Comparison of ENCODE assay signal across 16 cellular contexts in the genomic region with DNA sequence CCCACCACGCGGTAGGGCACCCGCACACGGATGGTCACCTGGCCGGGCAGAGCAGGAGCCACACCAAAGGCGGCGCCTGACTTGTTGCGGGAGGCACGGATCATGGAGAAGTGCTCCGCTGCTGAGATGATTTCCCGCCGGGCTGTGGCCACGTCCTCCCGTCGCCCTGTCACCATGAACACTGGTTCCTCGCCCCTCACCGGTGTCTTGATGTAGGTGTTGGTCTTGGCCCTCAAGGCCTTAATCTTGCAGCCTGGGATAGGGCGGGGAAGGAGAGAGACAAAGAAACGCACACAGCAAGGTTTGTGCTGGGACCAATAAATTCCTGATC. TPM values are rescaled to one million over a fixed set of nuclear protein-coding genes. Genes with fewer than 3 reads are reported as not detected.
A peak's percentile ranks its signal among the peaks of the same experiment; 100 is the strongest.
DNase-seq lines count a peak whose midpoint lies in the region; ATAC-seq and TF ChIP-seq lines count a peak whose summit lies in the region.
"Had no signal": no experiment of that assay in that cellular context is flagged by ENCODE, and none has a peak within 500 bp of the region (broad histone marks: within the 10 kb centered on the region; RNA-seq: fewer than 3 reads in every experiment).

No MANE protein-coding gene starts in this region.

- TF ChIP-seq CTCF in AG04450 (IDR thresholded peaks at IDR 0.05; ENCODE audit: low read depth, low read length) (no peak), glutamatergic neuron (IDR thresholded peaks at IDR 0.05; ENCODE audit: partially characterized antibody, unreplicated experiment) (no peak), neural progenitor cell (IDR thresholded peaks at IDR 0.05) (no peak)

- DNase-seq in AG04450 (ENCODE audit: low read depth, low spot score) (no peak), glutamatergic neuron (no peak), neural progenitor cell (ENCODE audit: low spot score) (peak; percentile 29), HUDEP-2 (lab: John Stamatoyannopoulos, UW; ENCODE audit: unreplicated experiment in 76 of 76) (no peak)
- DNase-seq: activated CD4-positive, CD25-positive, alpha-beta regulatory T cell treated with anti-CD3 and anti-CD28 coated beads, Interleukin-2, amount 50 U/mL, for 72 hours; activated naive CD4-positive, alpha-beta T cell treated with anti-CD3 and anti-CD28 coated beads, Interleukin-2, amount 10 ng/mL, durations not matched to agents 7 days and 5 days; effector memory CD8-positive, alpha-beta T cell; NCI-H1092 treated with DMSO at 0.1 percent for 48 hours; stimulated activated CD4-positive, alpha-beta T cell treated with anti-CD3 and anti-CD28 coated beads, Interleukin-15, amount 100 ng/mL, for 24 hours had no signal

- WGBS in HUES64: 72% methylated on average over 19 of the region's 19 CpGs

- H3K9me3 ChIP-seq in AG04450 (ENCODE audit: control insufficient read depth, insufficient read depth, low read length): no peaks in the 10 kb centered on the region; the same call in 1 of the 2 replicates
- H3K9me3 ChIP-seq in HUES64 (ENCODE audit: insufficient read depth, low read depth, low read length): no peaks in the 10 kb centered on the region
- H3K9me3 ChIP-seq in neural progenitor cell (ENCODE audit: low read depth): no peaks in the 10 kb centered on the region
- H3K9me3 ChIP-seq: prostate gland, suprapubic skin had no signal

- H3K36me3 Mint-ChIP-seq in glutamatergic neuron (ENCODE audit: unreplicated experiment) (no peaks in the 10 kb centered on the region), neural progenitor cell (peaks cover 37% of the 10 kb centered on the region)
- H3K36me3 Mint-ChIP-seq: activated naive CD4-positive, alpha-beta T cell treated with anti-CD3 and anti-CD28 coated beads, Interleukin-2, amount 10 ng/mL, durations not matched to agents 7 days and 5 days had no signal

- H3K9ac ChIP-seq in HUES64 (ENCODE audit: low read depth, low read length) (peak overlapping the region; percentile 51; the same call in 1 of the 2 replicates), neural progenitor cell (no peak overlapping the region)

- H3K4me1 ChIP-seq in HUES64 (ENCODE audit: insufficient read depth, low read length): peaks cover 70% of the 10 kb centered on the region
- peaks cover 71% of the 10 kb centered on the region for H3K4me1 ChIP-seq in neural progenitor cell
- H3K4me1 ChIP-seq: prostate gland had no signal

- H2AFZ ChIP-seq in neural progenitor cell (replicated peaks): no peak overlapping the region

- H3K4me2 ChIP-seq in neural progenitor cell: peak overlapping the region; percentile 97

- H4K20me1 ChIP-seq in neural progenitor cell (ENCODE audit: low read depth): peaks cover 85% of the 10 kb centered on the region

- CTCF ChIA-PET in AG04450 (lab: Charles Lee): no interaction called here

- ATAC-seq in HG03045 (IDR thresholded peaks at IDR 0.05; ENCODE audit: unreplicated experiment): no peak
- ATAC-seq in GM21576 (IDR thresholded peaks at IDR 0.05; ENCODE audit: unreplicated experiment): no peak
- no peak for ATAC-seq in GM21526 (IDR thresholded peaks at IDR 0.05; ENCODE audit: low FRiP score, unreplicated experiment)

- H3K27me3 ChIP-seq in AG04450 (ENCODE audit: control insufficient read depth, insufficient read depth, low read length) (no peaks in the 10 kb centered on the region), HUES64 (ENCODE audit: insufficient read depth, low read length) (no peaks in the 10 kb centered on the region), neural progenitor cell (no peaks in the 10 kb centered on the region)
- H3K27me3 ChIP-seq: suprapubic skin had no signal

- peak overlapping the region; percentile 11 for H3K27ac ChIP-seq in AG04450 (ENCODE audit: low read depth, low read length)
- peak overlapping the region; percentile 29 for H3K27ac ChIP-seq in HUES64 (ENCODE audit: low read depth, low read length)
- peak overlapping the region; percentile 76 for H3K27ac ChIP-seq in neural progenitor cell
- H3K27ac ChIP-seq: suprapubic skin had no signal

- H3K4me1 Mint-ChIP-seq in glutamatergic neuron (ENCODE audit: low read depth, unreplicated experiment) (peaks cover 56% of the 10 kb centered on the region), neural progenitor cell (peaks cover 72% of the 10 kb centered on the region)

- POLR2A ChIA-PET in AG04450 (lab: Yijun Ruan, JAX): no interaction called here

- H3K4me3 Mint-ChIP-seq in glutamatergic neuron (ENCODE audit: unreplicated experiment): peak overlapping the region; percentile 89
- peak overlapping the region; percentile 99 for H3K4me3 Mint-ChIP-seq in neural progenitor cell
- H3K4me3 Mint-ChIP-seq: activated naive CD4-positive, alpha-beta T cell treated with anti-CD3 and anti-CD28 coated beads, Interleukin-2, amount 10 ng/mL, durations not matched to agents 7 days and 5 days; effector memory CD8-positive, alpha-beta T cell; T-helper 1 cell treated with Interleukin-12 subunit alpha and Interleukin-12 subunit beta and Interleukin-4 antibody, amounts not matched to agents 30 μg/mL and 1 μg/mL, for 36 hours had no signal

- peaks cover 94% of the 10 kb centered on the region for H3F3A ChIP-seq in neural progenitor cell (ENCODE audit: low read depth)

- H3K27me3 Mint-ChIP-seq in glutamatergic neuron (ENCODE audit: unreplicated experiment): peaks cover 24% of the 10 kb centered on the region
- peaks cover 9% of the 10 kb centered on the region for H3K27me3 Mint-ChIP-seq in neural progenitor cell (ENCODE audit: insufficient read depth, low read depth)

- peak overlapping the region; percentile 74 for H3K27ac Mint-ChIP-seq in glutamatergic neuron (ENCODE audit: unreplicated experiment)
- H3K27ac Mint-ChIP-seq in neural progenitor cell: no peak overlapping the region
- H3K27ac Mint-ChIP-seq: activated naive CD4-positive, alpha-beta T cell treated with anti-CD3 and anti-CD28 coated beads, Interleukin-2, amount 10 ng/mL, durations not matched to agents 7 days and 5 days; effector memory CD8-positive, alpha-beta T cell; T-helper 1 cell treated with Interleukin-12 subunit alpha and Interleukin-12 subunit beta and Interleukin-4 antibody, amounts not matched to agents 30 μg/mL and 1 μg/mL, for 36 hours had no signal

- H3K4me3 ChIP-seq in AG04450 (ENCODE audit: low read depth, low read length) (no peak overlapping the region), HUES64 (ENCODE audit: low read length) (peak overlapping the region; percentile 6), neural progenitor cell (peak overlapping the region; percentile 99)

- peaks cover 98% of the 10 kb centered on the region for H3K79me2 ChIP-seq in neural progenitor cell (ENCODE audit: low read depth)

- H3K36me3 ChIP-seq in HUES64 (ENCODE audit: insufficient read depth, low read length): peaks cover 35% of the 10 kb centered on the region
- H3K36me3 ChIP-seq in neural progenitor cell: no peaks in the 10 kb centered on the region
- H3K36me3 ChIP-seq: prostate gland, suprapubic skin had no signal

- H3K9me3 Mint-ChIP-seq in glutamatergic neuron (ENCODE audit: unreplicated experiment) (peaks cover 34% of the 10 kb centered on the region), neural progenitor cell (no peaks in the 10 kb centered on the region)
- H3K9me3 Mint-ChIP-seq: activated naive CD4-positive, alpha-beta T cell treated with anti-CD3 and anti-CD28 coated beads, Interleukin-2, amount 10 ng/mL, durations not matched to agents 7 days and 5 days; effector memory CD8-positive, alpha-beta T cell; T-helper 1 cell treated with Interleukin-12 subunit alpha and Interleukin-12 subunit beta and Interleukin-4 antibody, amounts not matched to agents 30 μg/mL and 1 μg/mL, for 36 hours had no signal

RNA-seq across cellular contexts. Expression of a gene that starts 4.9 kb away (rescaled TPM):
- polyA plus RNA-seq in AG04450 (2011; rRNA removed): 11.8 and 14.6 TPM in 2 replicates
- polyA minus RNA-seq in AG04450 (2011; rRNA and poly(A)+ RNA removed): 13.9 and 14.3 TPM in 2 replicates
- 41.6 TPM for polyA plus RNA-seq in HUES64 (2013, experiment 1 of 2)
- 47.7 TPM for polyA plus RNA-seq in HUES64 (2013, experiment 2 of 2)
- 114 TPM for total RNA-seq in glutamatergic neuron (ENCODE audit: unreplicated experiment)
- total RNA-seq in neural progenitor cell (ENCODE audit: low replicate concordance): 32.2 and 62.6 TPM in 2 replicates

RNA-seq across cellular contexts. Expression of a gene that starts 16.4 kb away (rescaled TPM):
- polyA plus RNA-seq in AG04450 (2011; rRNA removed): not detected in 2 replicates
- polyA minus RNA-seq in AG04450 (2011; rRNA and poly(A)+ RNA removed): not detected in 2 replicates
- 17.1 TPM for polyA plus RNA-seq in HUES64 (2013, experiment 1 of 2)
- polyA plus RNA-seq in HUES64 (2013, experiment 2 of 2): 21.3 TPM
- total RNA-seq in glutamatergic neuron (ENCODE audit: unreplicated experiment) (not detected), neural progenitor cell (ENCODE audit: low replicate concordance) (2.4 and 7.7 TPM in 2 replicates)

RNA-seq across cellular contexts. Expression of a gene that starts 22.8 kb away (rescaled TPM):
- polyA plus RNA-seq in AG04450 (2011; rRNA removed): 42.4 and 60.4 TPM in 2 replicates
- 28.4 and 35.7 TPM in 2 replicates for polyA minus RNA-seq in AG04450 (2011; rRNA and poly(A)+ RNA removed)
- 66.4 TPM for polyA plus RNA-seq in HUES64 (2013, experiment 1 of 2)
- polyA plus RNA-seq in HUES64 (2013, experiment 2 of 2): 72.2 TPM
- total RNA-seq in glutamatergic neuron (ENCODE audit: unreplicated experiment) (47.0 TPM), neural progenitor cell (ENCODE audit: low replicate concordance) (29.4 and 50.6 TPM in 2 replicates)

RNA-seq across cellular contexts. Expression of a gene that starts 23.8 kb away (rescaled TPM):
- 22.7 and 23.2 TPM in 2 replicates for polyA plus RNA-seq in AG04450 (2011; rRNA removed)
- 27.8 and 37.7 TPM in 2 replicates for polyA minus RNA-seq in AG04450 (2011; rRNA and poly(A)+ RNA removed)
- 41.6 TPM for polyA plus RNA-seq in HUES64 (2013, experiment 1 of 2)
- 41.3 TPM for polyA plus RNA-seq in HUES64 (2013, experiment 2 of 2)
- total RNA-seq in glutamatergic neuron (ENCODE audit: unreplicated experiment): 52.4 TPM
- total RNA-seq in neural progenitor cell (ENCODE audit: low replicate concordance): 43.7 and 64.9 TPM in 2 replicates

RNA-seq across cellular contexts. Expression of a gene that starts 37.1 kb away (rescaled TPM):
- polyA plus RNA-seq in AG04450 (2011; rRNA removed): 365 and 382 TPM in 2 replicates
- polyA minus RNA-seq in AG04450 (2011; rRNA and poly(A)+ RNA removed): 379 and 407 TPM in 2 replicates
- polyA plus RNA-seq in HUES64 (2013, experiment 1 of 2): 30.5 TPM
- 31.3 TPM for polyA plus RNA-seq in HUES64 (2013, experiment 2 of 2)
- total RNA-seq in glutamatergic neuron (ENCODE audit: unreplicated experiment): 47.7 TPM
- total RNA-seq in neural progenitor cell (ENCODE audit: low replicate concordance): 20.5 and 35.8 TPM in 2 replicates

Comparison
In these comparisons a context has a peak if more than half of its experiments do, and no peak if none do; other contexts are left out.
1. H3K27ac ChIP-seq: peak in every context shown above with its lines; median percentile 76 in neural progenitor cell; 29 in HUES64; 11 in AG04450.